Comparison of ENCODE assay signal across 21 cellular contexts in genomic region chr6:86031713-86032112, GRCh38.
"Had no signal": no experiment of that assay in that cellular context is flagged by ENCODE, and none has a peak within 500 bp of the region (broad histone marks: within the 10 kb centered on the region; RNA-seq: fewer than 3 reads in every experiment).

No MANE protein-coding gene starts in this region.

- H3K36me3 ChIP-seq: heart right ventricle, lower lobe of right lung, upper lobe of left lung had no signal

- H3K27me3 ChIP-seq: heart right ventricle, upper lobe of left lung had no signal

- FAIRE-seq: bronchial epithelial cell, endometrium, keratinocyte had no signal

- H3K4me1 ChIP-seq: heart right ventricle, lower lobe of right lung, upper lobe of left lung had no signal

- ATAC-seq: activated CD4-positive, alpha-beta T cell treated with anti-CD3 and anti-CD28 coated beads for 36 hours; activated T-helper 17 cell treated with anti-CD3 and anti-CD28 coated beads, Interleukin-2, amount 50 U/mL, for 72 hours; left colon; lower lobe of right lung; natural killer cell; WTC11 had no signal

- H3K27ac ChIP-seq: heart right ventricle, lower lobe of right lung, upper lobe of left lung had no signal

- H3K4me3 ChIP-seq: heart right ventricle, lower lobe of right lung, upper lobe of left lung had no signal

- H3K9me3 ChIP-seq: lower lobe of right lung, upper lobe of left lung had no signal

- DNase-seq: activated CD4-positive, alpha-beta T cell treated with anti-CD3 and anti-CD28 coated beads for 36 hours; activated CD4-positive, alpha-beta T cell treated with anti-CD3 and anti-CD28 coated beads, Interleukin-2, amount 50 U/mL, for 4 hours; activated CD8-positive, alpha-beta memory T cell treated with anti-CD3 and anti-CD28 coated beads for 24 hours; activated CD8-positive, alpha-beta memory T cell treated with anti-CD3 and anti-CD28 coated beads, Interleukin-2, amount 50 U/mL, for 4 hours; activated naive CD4-positive, alpha-beta T cell; activated T-cell treated with anti-CD3 and anti-CD28 coated beads, Interleukin-2, amount 50 U/mL, for 24 hours; amniotic stem cell; effector CD4-positive, alpha-beta T cell; heart right ventricle; left colon; lower lobe of right lung; natural killer cell; stimulated activated CD4-positive, alpha-beta T cell treated with anti-CD3 and anti-CD28 coated beads, Interleukin-4, amount 100 ng/mL, for 1 hour; stimulated activated naive CD4-positive, alpha-beta T cell treated with Interleukin-2 at 50 U/mL for 16 hours; T-helper 9 cell; upper lobe of left lung had no signal
